In the genomic region with DNA sequence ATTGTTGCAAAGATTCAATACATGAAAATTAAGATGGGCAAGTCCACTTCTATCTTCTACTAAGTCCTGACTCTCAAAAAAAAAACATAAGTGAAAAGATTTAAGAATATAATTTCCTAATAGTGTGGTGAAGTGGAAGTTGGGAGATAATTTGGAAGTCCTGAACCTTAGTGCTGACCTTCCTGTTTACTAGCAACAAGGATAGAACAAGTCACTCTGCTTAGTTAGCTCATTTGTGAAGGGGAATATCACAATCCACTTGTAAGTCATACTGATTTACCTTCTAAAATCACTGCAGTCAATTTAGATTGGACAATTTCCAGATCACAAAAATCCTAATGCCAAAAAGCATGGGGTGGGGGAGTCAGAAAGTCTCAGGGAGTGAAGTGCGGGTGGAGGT, we compare ENCODE assay signal across 11 cellular contexts.
"Had no signal": no experiment of that assay in that cellular context is flagged by ENCODE, and none has a peak within 500 bp of the region (broad histone marks: within the 10 kb centered on the region; RNA-seq: fewer than 3 reads in every experiment).

No MANE protein-coding gene starts in this region.

- H3K4me3 Mint-ChIP-seq: GM23338, H9, HFFc6 had no signal

- H3K9ac ChIP-seq: GM23248 had no signal

- H3K27ac Mint-ChIP-seq: GM23338, H9, HFFc6 had no signal

- H3K9me3 ChIP-seq: HAP-1 had no signal

- H3K4me3 ChIP-seq: GM23248, GM23338, HAP-1 had no signal

- H3K4me2 ChIP-seq: GM23338 had no signal

- ATAC-seq: GM23338, HCT116 had no signal

- DNase-seq: GM23248, GOT3, H7, H9, HCEC 1CT, HFFc6 had no signal

- H3K9me3 Mint-ChIP-seq: GM23338, H9 had no signal

- H2AFZ ChIP-seq: GM23248, GM23338 had no signal

- FAIRE-seq: H1, H54 had no signal

- H3K36me3 ChIP-seq: HAP-1 had no signal

- H3K27ac ChIP-seq: GM23248 had no signal

- H3K4me1 ChIP-seq: HAP-1 had no signal
